ENCODE assay signal across 11 cellular contexts in the genomic region with DNA sequence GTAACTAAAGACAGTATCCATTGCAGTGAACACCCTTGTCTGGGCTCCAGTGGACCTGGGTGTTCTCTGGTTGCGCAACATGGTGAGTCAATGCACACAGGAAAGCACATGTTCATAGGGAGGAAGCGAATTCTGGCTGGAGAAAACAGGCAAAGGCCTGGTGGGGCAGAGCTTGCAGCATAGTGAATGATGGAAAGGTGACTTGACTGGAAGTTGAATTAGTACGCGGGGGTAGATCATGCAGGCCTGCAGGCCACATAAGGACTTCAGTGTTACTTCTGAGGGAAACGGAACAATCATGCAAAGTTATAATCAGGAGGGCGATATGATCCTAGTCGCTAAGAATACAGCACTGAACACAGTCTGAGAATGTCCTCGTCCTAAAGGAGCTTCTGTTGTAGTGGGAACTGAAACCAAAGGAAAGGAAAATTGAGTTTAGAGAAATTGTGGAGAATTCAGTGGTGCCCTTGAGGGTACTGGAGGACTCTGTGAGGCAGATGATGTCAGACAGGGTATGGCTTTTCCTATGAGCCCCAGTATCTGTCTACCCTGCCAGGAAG.
DNase-seq lines count a peak whose midpoint lies in the region; ATAC-seq and TF ChIP-seq lines count a peak whose summit lies in the region.
"Had no signal": no experiment of that assay in that cellular context is flagged by ENCODE, and none has a peak within 500 bp of the region (broad histone marks: within the 10 kb centered on the region; RNA-seq: fewer than 3 reads in every experiment).

No MANE protein-coding gene starts in this region.

- no peaks in the 10 kb centered on the region for H3K27me3 ChIP-seq in thoracic aorta (replicated peaks; ENCODE audit: insufficient read depth)

- intact Hi-C loops in activated T-helper 2 cell treated with anti-CD3 and anti-CD28 coated beads, Interferon-gamma antibody, Interleukin-2, Interleukin-4, amounts not matched to agents 10 μg/mL and 5 μg/mL and 100 μg/mL, durations not matched to agents 14 hours and 24 hours and 36 hours (cut with micrococcal nuclease): no loop called here

- peaks cover 3% of the 10 kb centered on the region for H3K9me3 Mint-ChIP-seq in activated T-helper 2 cell treated with anti-CD3 and anti-CD28 coated beads, Interferon-gamma antibody, Interleukin-2, Interleukin-4, amounts not matched to agents 10 μg/mL and 5 μg/mL and 100 μg/mL, durations not matched to agents 14 hours and 24 hours and 36 hours
- H3K9me3 Mint-ChIP-seq: nephron had no signal

- H3K27ac Mint-ChIP-seq in activated T-helper 2 cell treated with anti-CD3 and anti-CD28 coated beads, Interferon-gamma antibody, Interleukin-2, Interleukin-4, amounts not matched to agents 10 μg/mL and 5 μg/mL and 100 μg/mL, durations not matched to agents 14 hours and 24 hours and 36 hours: no peak overlapping the region
- H3K27ac Mint-ChIP-seq: nephron; stimulated activated naive CD8-positive, alpha-beta T cell treated with anti-CD3 and anti-CD28 coated beads, Interleukin-15, Interleukin-2, amounts not matched to agents 100 ng/mL and 50 ng/mL, for 24 hours; T-helper 17 cell had no signal

- no peak overlapping the region for H3K4me3 Mint-ChIP-seq in activated T-helper 2 cell treated with anti-CD3 and anti-CD28 coated beads, Interferon-gamma antibody, Interleukin-2, Interleukin-4, amounts not matched to agents 10 μg/mL and 5 μg/mL and 100 μg/mL, durations not matched to agents 14 hours and 24 hours and 36 hours (ENCODE audit: low read depth)
- H3K4me3 Mint-ChIP-seq: nephron; stimulated activated naive CD8-positive, alpha-beta T cell treated with anti-CD3 and anti-CD28 coated beads, Interleukin-15, Interleukin-2, amounts not matched to agents 100 ng/mL and 50 ng/mL, for 24 hours; T-helper 17 cell had no signal

- DNase-seq in HT1080 (ENCODE audit: low read depth) (peak; percentile 90), amniotic epithelial cell (ENCODE audit: low read depth) (peak; percentile 88), inferior parietal cortex (ENCODE audit: extremely low spot score) (peak; percentile 38), thoracic aorta (ENCODE audit: low spot score) (peak; percentile 49), HUDEP-2 (lab: John Stamatoyannopoulos, UW; ENCODE audit: unreplicated experiment in 76 of 76) (no peak)
- DNase-seq in activated T-helper 2 cell treated with anti-CD3 and anti-CD28 coated beads, Interferon-gamma antibody, Interleukin-2, Interleukin-4, amounts not matched to agents 10 μg/mL and 5 μg/mL and 100 μg/mL, durations not matched to agents 14 hours and 24 hours and 36 hours (ENCODE audit: low spot score): no peak
- no peak for DNase-seq in activated CD8-positive, alpha-beta memory T cell treated with anti-CD3 and anti-CD28 coated beads for 24 hours
- DNase-seq: T-helper 17 cell had no signal

- no peaks in the 10 kb centered on the region for H3K4me1 Mint-ChIP-seq in activated T-helper 2 cell treated with anti-CD3 and anti-CD28 coated beads, Interferon-gamma antibody, Interleukin-2, Interleukin-4, amounts not matched to agents 10 μg/mL and 5 μg/mL and 100 μg/mL, durations not matched to agents 14 hours and 24 hours and 36 hours (ENCODE audit: low read depth)
- H3K4me1 Mint-ChIP-seq: T-helper 17 cell had no signal

- no peaks in the 10 kb centered on the region for H3K36me3 ChIP-seq in thoracic aorta

- no peaks in the 10 kb centered on the region for H3K36me3 Mint-ChIP-seq in activated T-helper 2 cell treated with anti-CD3 and anti-CD28 coated beads, Interferon-gamma antibody, Interleukin-2, Interleukin-4, amounts not matched to agents 10 μg/mL and 5 μg/mL and 100 μg/mL, durations not matched to agents 14 hours and 24 hours and 36 hours (ENCODE audit: low read depth)

- no peak overlapping the region for H3K27ac ChIP-seq in thoracic aorta

- H3K9me3 ChIP-seq in thoracic aorta: no peaks in the 10 kb centered on the region

- no peak for TF ChIP-seq CTCF in thoracic aorta (IDR thresholded peaks at IDR 0.05)

- H3K27me3 Mint-ChIP-seq in activated T-helper 2 cell treated with anti-CD3 and anti-CD28 coated beads, Interferon-gamma antibody, Interleukin-2, Interleukin-4, amounts not matched to agents 10 μg/mL and 5 μg/mL and 100 μg/mL, durations not matched to agents 14 hours and 24 hours and 36 hours (ENCODE audit: low read depth): no peaks in the 10 kb centered on the region

- H3K4me3 ChIP-seq in thoracic aorta: no peak overlapping the region

- H3K4me1 ChIP-seq in thoracic aorta (ENCODE audit: control insufficient read depth in 1 of 2, low read depth in 2 of 2): peaks cover 0 to 8% of the 10 kb centered on the region in 2 donors

- ATAC-seq in thoracic aorta (ENCODE audit: insufficient number of reproducible peaks, low FRiP score, low read depth): no peak
- ATAC-seq in GM21576 (IDR thresholded peaks at IDR 0.05; ENCODE audit: unreplicated experiment): no peak
- ATAC-seq: T-helper 17 cell had no signal

Comparison
In these comparisons a context has a peak if more than half of its experiments do, and no peak if none do; other contexts are left out.
1. DNase-seq: peak in HT1080 (single experiment), amniotic epithelial cell (single experiment), inferior parietal cortex (single experiment) and thoracic aorta (single experiment); none in activated T-helper 2 cell treated with anti-CD3 and anti-CD28 coated beads, Interferon-gamma antibody, Interleukin-2, Interleukin-4, amounts not matched to agents 10 μg/mL and 5 μg/mL and 100 μg/mL, durations not matched to agents 14 hours and 24 hours and 36 hours (single experiment), HUDEP-2 (0 of 76) and activated CD8-positive, alpha-beta memory T cell treated with anti-CD3 and anti-CD28 coated beads for 24 hours (single experiment).